1 cellular context compared by ENCODE assay signal in the genomic region with DNA sequence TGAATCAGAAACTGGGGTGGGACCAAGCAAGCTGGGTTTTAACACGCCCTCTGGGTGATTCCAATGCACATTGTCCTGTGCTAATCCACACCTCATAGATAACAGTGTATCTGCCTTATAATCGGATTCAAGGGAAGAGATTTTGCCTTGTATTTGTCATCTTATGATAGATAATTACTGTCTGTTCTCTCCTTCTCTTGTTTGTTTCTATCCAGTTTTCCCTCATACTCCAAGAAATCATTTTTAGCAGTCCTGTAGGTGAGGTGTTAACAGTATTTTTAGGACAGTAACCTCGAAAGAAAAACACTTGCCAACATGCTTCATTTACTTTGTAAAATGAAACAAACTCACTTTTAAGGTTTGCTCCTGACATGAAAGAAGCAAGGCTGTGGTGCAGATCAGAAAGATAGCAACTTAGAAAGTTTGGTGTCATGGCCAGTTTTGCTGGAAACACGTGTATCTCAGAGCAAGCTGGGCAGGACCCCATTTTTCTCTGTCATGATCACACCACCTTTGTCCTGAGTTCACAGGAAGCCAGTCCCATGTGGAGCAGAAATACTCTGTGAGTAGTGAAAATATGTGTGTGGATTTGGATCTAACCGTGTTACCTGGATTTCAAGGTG.
TF ChIP-seq lines count a peak whose summit lies in the region.

No MANE protein-coding gene starts in this region.

TF ChIP-seq in HepG2, 621 proteins besides CTCF, POLR2A, EP300 and RAD21:
- TF ChIP-seq SAP130 (CRISPR knock-in tag; IDR thresholded peaks at IDR 0.05; ENCODE audit: low read depth), result peak; percentile 16; the same call in 1 of the 2 replicates
- no peak for TF ChIP-seq NCOR1 (IDR thresholded peaks at IDR 0.05; ENCODE audit: borderline replicate concordance, low read length)
- peak; percentile 15 for TF ChIP-seq ZEB1 (IDR thresholded peaks at IDR 0.05; ENCODE audit: insufficient replicate concordance, low read depth)
